13 cellular contexts compared by ENCODE assay signal in genomic region chr17:67467500-67468481, GRCh38.
A peak's percentile ranks its signal among the peaks of the same experiment; 100 is the strongest.
DNase-seq lines count a peak whose midpoint lies in the region; ATAC-seq and TF ChIP-seq lines count a peak whose summit lies in the region.
"Had no signal": no experiment of that assay in that cellular context is flagged by ENCODE, and none has a peak within 500 bp of the region (broad histone marks: within the 10 kb centered on the region; RNA-seq: fewer than 3 reads in every experiment).

No MANE protein-coding gene starts in this region.

- peaks cover 6% of the 10 kb centered on the region for H3K9me3 ChIP-seq in left ventricle myocardium inferior (replicated peaks)
- peaks cover 0 to 6% (median 0%) of the 10 kb centered on the region in 12 donors for H3K9me3 ChIP-seq in heart left ventricle
- no peaks in the 10 kb centered on the region for H3K9me3 ChIP-seq in thymus (ENCODE audit: control insufficient read depth)
- H3K9me3 ChIP-seq in esophagus squamous epithelium: no peaks in the 10 kb centered on the region
- H3K9me3 ChIP-seq: breast epithelium had no signal

- H3K36me3 ChIP-seq in left ventricle myocardium inferior (no peaks in the 10 kb centered on the region), heart left ventricle (no peaks in the 10 kb centered on the region), thymus (ENCODE audit: control insufficient read depth, insufficient read depth) (no peaks in the 10 kb centered on the region), esophagus squamous epithelium (no peaks in the 10 kb centered on the region)
- H3K36me3 ChIP-seq: breast epithelium had no signal

- H3K9me3 Mint-ChIP-seq in activated T-helper 1 cell treated with anti-CD3 and anti-CD28 coated beads, Interleukin-12 subunit alpha, Interleukin-12 subunit beta, Interleukin-2, Interleukin-4 antibody, amounts not matched to agents 30 ng/mL and 10 ng/mL and 1 ng/mL, durations not matched to agents 14 hours and 24 hours and 36 hours: peaks cover 5% of the 10 kb centered on the region

- ATAC-seq in heart left ventricle: no peak
- ATAC-seq in HG03039 (IDR thresholded peaks at IDR 0.05; ENCODE audit: unreplicated experiment): no peak

- H3K4me3 ChIP-seq in left ventricle myocardium inferior (no peak overlapping the region), heart left ventricle (no peak overlapping the region), thymus (ENCODE audit: low read length) (no peak overlapping the region), esophagus squamous epithelium (no peak overlapping the region)
- H3K4me3 ChIP-seq: breast epithelium had no signal

- TF ChIP-seq POLR2A in heart left ventricle (IDR thresholded peaks at IDR 0.05) (no peak), esophagus squamous epithelium (IDR thresholded peaks at IDR 0.05) (no peak)

- peaks cover 25% of the 10 kb centered on the region for H3K4me1 ChIP-seq in left ventricle myocardium inferior
- H3K4me1 ChIP-seq in heart left ventricle: peaks cover 0 to 22% (median 5%) of the 10 kb centered on the region in 12 donors
- H3K4me1 ChIP-seq in thymus (ENCODE audit: control insufficient read depth, insufficient read depth, low read length): peaks cover 29% of the 10 kb centered on the region
- peaks cover 0 to 23% (median 0%) of the 10 kb centered on the region in 3 donors for H3K4me1 ChIP-seq in esophagus squamous epithelium
- H3K4me1 ChIP-seq: breast epithelium had no signal

- H3K27ac Mint-ChIP-seq in activated T-helper 1 cell treated with anti-CD3 and anti-CD28 coated beads, Interleukin-12 subunit alpha, Interleukin-12 subunit beta, Interleukin-2, Interleukin-4 antibody, amounts not matched to agents 30 ng/mL and 10 ng/mL and 1 ng/mL, durations not matched to agents 14 hours and 24 hours and 36 hours: peak overlapping the region; percentile 71

- peaks cover 4% of the 10 kb centered on the region for H3K36me3 Mint-ChIP-seq in activated T-helper 1 cell treated with anti-CD3 and anti-CD28 coated beads, Interleukin-12 subunit alpha, Interleukin-12 subunit beta, Interleukin-2, Interleukin-4 antibody, amounts not matched to agents 30 ng/mL and 10 ng/mL and 1 ng/mL, durations not matched to agents 14 hours and 24 hours and 36 hours (ENCODE audit: low read depth)

- TF ChIP-seq CTCF in left ventricle myocardium inferior (IDR thresholded peaks at IDR 0.05; ENCODE audit: borderline replicate concordance): no peak
- no peak for TF ChIP-seq CTCF in heart left ventricle (IDR thresholded peaks at IDR 0.05)
- no peak for TF ChIP-seq CTCF in esophagus squamous epithelium (IDR thresholded peaks at IDR 0.05)

- H3K27me3 Mint-ChIP-seq in activated T-helper 1 cell treated with anti-CD3 and anti-CD28 coated beads, Interleukin-12 subunit alpha, Interleukin-12 subunit beta, Interleukin-2, Interleukin-4 antibody, amounts not matched to agents 30 ng/mL and 10 ng/mL and 1 ng/mL, durations not matched to agents 14 hours and 24 hours and 36 hours (ENCODE audit: insufficient read depth): no peaks in the 10 kb centered on the region

- H3K4me3 Mint-ChIP-seq in activated T-helper 1 cell treated with anti-CD3 and anti-CD28 coated beads, Interleukin-12 subunit alpha, Interleukin-12 subunit beta, Interleukin-2, Interleukin-4 antibody, amounts not matched to agents 30 ng/mL and 10 ng/mL and 1 ng/mL, durations not matched to agents 14 hours and 24 hours and 36 hours: peak overlapping the region; percentile 29

- intact Hi-C loops in left ventricle myocardium inferior (cut with micrococcal nuclease) (no loop called here), heart left ventricle (cut with DNase I) (no loop called here), esophagus squamous epithelium (cut with DNase I) (no loop called here)
- intact Hi-C loops in activated T-helper 1 cell treated with anti-CD3 and anti-CD28 coated beads, Interleukin-12 subunit alpha, Interleukin-12 subunit beta, Interleukin-2, Interleukin-4 antibody, amounts not matched to agents 30 ng/mL and 10 ng/mL and 1 ng/mL, durations not matched to agents 14 hours and 24 hours and 36 hours (cut with micrococcal nuclease): no loop called here

- H3K4me1 Mint-ChIP-seq in activated T-helper 1 cell treated with anti-CD3 and anti-CD28 coated beads, Interleukin-12 subunit alpha, Interleukin-12 subunit beta, Interleukin-2, Interleukin-4 antibody, amounts not matched to agents 30 ng/mL and 10 ng/mL and 1 ng/mL, durations not matched to agents 14 hours and 24 hours and 36 hours (ENCODE audit: low read depth): peaks cover 54% of the 10 kb centered on the region

- H3K27ac ChIP-seq in left ventricle myocardium inferior (replicated peaks) (peak overlapping the region; percentile 81), heart left ventricle (no peak overlapping the region), thymus (ENCODE audit: low read depth) (peak overlapping the region; percentile 71), esophagus squamous epithelium (no peak overlapping the region)
- H3K27ac ChIP-seq: breast epithelium had no signal

- 79 to 85% (median 82%) methylated on average over 9 of the region's 9 CpGs for WGBS in heart left ventricle, 4 donors
- 47% methylated on average over 9 of the region's 9 CpGs for WGBS in thymus
- 72 to 84% methylated on average over 7 to 9 of the region's 9 CpGs for WGBS in esophagus squamous epithelium, 2 donors

- H3K27me3 ChIP-seq in left ventricle myocardium inferior (ENCODE audit: low read depth): no peaks in the 10 kb centered on the region
- no peaks in the 10 kb centered on the region for H3K27me3 ChIP-seq in heart left ventricle
- H3K27me3 ChIP-seq in thymus (ENCODE audit: control insufficient read depth, insufficient read depth): no peaks in the 10 kb centered on the region
- H3K27me3 ChIP-seq in esophagus squamous epithelium: no peaks in the 10 kb centered on the region
- H3K27me3 ChIP-seq: breast epithelium had no signal

- DNase-seq in left ventricle myocardium inferior (no peak), heart left ventricle (no peak), LHCN-M2 (ENCODE audit: low read depth) (peak; percentile 89), SKM-1 treated with dmso at 0.1 percent for 144 hours (lab: John Stamatoyannopoulos, UW; ENCODE audit: unreplicated experiment) (no peak), esophagus squamous epithelium (lab: John Stamatoyannopoulos, UW) (no peak)
- no peak for DNase-seq in activated T-helper 1 cell treated with anti-CD3 and anti-CD28 coated beads, Interleukin-12 subunit alpha, Interleukin-12 subunit beta, Interleukin-2, Interleukin-4 antibody, amounts not matched to agents 30 ng/mL and 10 ng/mL and 1 ng/mL, durations not matched to agents 14 hours and 24 hours and 36 hours (ENCODE audit: low spot score)
- DNase-seq: activated CD4-positive, alpha-beta T cell treated with anti-CD3 and anti-CD28 coated beads for 48 hours; DMS153; mammary epithelial cell; stimulated activated CD8-positive, alpha-beta memory T cell treated with anti-CD3 and anti-CD28 coated beads, Interleukin-4, amount 100 ng/mL, for 48 hours had no signal

Comparison
In these comparisons a context has a peak if more than half of its experiments do, and no peak if none do; other contexts are left out.
1. H3K27ac ChIP-seq: peak in left ventricle myocardium inferior (single experiment) and thymus (single experiment); none in heart left ventricle (0 of 12) and esophagus squamous epithelium (0 of 4).